9 cellular contexts compared by ENCODE assay signal in genomic region chr22:49847751-49848689, GRCh38. TPM values are rescaled to one million over a fixed set of nuclear protein-coding genes. Genes with fewer than 3 reads are reported as not detected.
A peak's percentile ranks its signal among the peaks of the same experiment; 100 is the strongest.
DNase-seq lines count a peak whose midpoint lies in the region; ATAC-seq, FAIRE-seq and TF ChIP-seq lines count a peak whose summit lies in the region.
"Had no signal": no experiment of that assay in that cellular context is flagged by ENCODE, and none has a peak within 500 bp of the region (broad histone marks: within the 10 kb centered on the region; RNA-seq: fewer than 3 reads in every experiment).

No MANE protein-coding gene starts in this region.

- H3K27me3 Mint-ChIP-seq in nephron (ENCODE audit: low read depth): peaks cover 84% of the 10 kb centered on the region

- ATAC-seq in HG02610 (IDR thresholded peaks at IDR 0.05; ENCODE audit: unreplicated experiment): no peak

- H2BK5ac ChIP-seq in H1 (ENCODE audit: low read depth, low read length): no peak overlapping the region

- H3K4me3 ChIP-seq in AG04450 (ENCODE audit: low read depth, low read length) (peak overlapping the region; percentile 29; the same call in 1 of the 2 replicates), H1 (ENCODE audit: extremely low read depth in 1 of 4, insufficient read depth in 2 of 4, low read depth in 3 of 4, low read length in 4 of 4) (peak overlapping the region; percentile 34 to 67 (median 36))

- no peak overlapping the region for H2AK5ac ChIP-seq in H1 (ENCODE audit: low read depth, low read length)

- H4K20me1 ChIP-seq in H1 (replicated peaks in 1 of 2; ENCODE audit: control insufficient read depth in 1 of 2, insufficient read depth in 2 of 2, low read length in 2 of 2): peaks cover 2 to 8% of the 10 kb centered on the region in 2 experiments

- H2BK12ac ChIP-seq in H1 (ENCODE audit: low read depth, low read length): no peak overlapping the region

- no peak overlapping the region for H3K56ac ChIP-seq in H1 (replicated peaks; ENCODE audit: insufficient read length, low read depth, low read length)

- no peak overlapping the region for H2BK120ac ChIP-seq in H1 (replicated peaks; ENCODE audit: low read depth, low read length)

- TF ChIP-seq RAD21 in H1 (IDR thresholded peaks at IDR 0.05 in 1 of 2, conservative IDR thresholded peaks at IDR 0.05 in 1 of 2; ENCODE audit: low read depth in 2 of 2, low read length in 2 of 2): no peak

- peak overlapping the region; percentile 62 to 94 for H3K4me2 ChIP-seq in H1 (ENCODE audit: insufficient read depth in 1 of 2, low read depth in 2 of 2, low read length in 2 of 2)

- no peak overlapping the region for H3K27ac Mint-ChIP-seq in nephron

- peaks cover 5% of the 10 kb centered on the region for H3K4me1 Mint-ChIP-seq in nephron

- peaks cover 16% of the 10 kb centered on the region; the same call in 1 of the 2 replicates for H3K23me2 ChIP-seq in H1 (ENCODE audit: low read depth, low read length)

- H2BK15ac ChIP-seq in H1 (ENCODE audit: low read length): no peak overlapping the region

- H3K79me2 ChIP-seq in H1 (ENCODE audit: control insufficient read depth in 1 of 2, insufficient read depth in 2 of 2, low read length in 2 of 2): no peaks in the 10 kb centered on the region

- peaks cover 0 to 6% (median 2%) of the 10 kb centered on the region in 4 experiments; a peak in 4 of 7 replicates for H3K4me1 ChIP-seq in H1 (replicated peaks in 1 of 4; ENCODE audit: control insufficient read depth in 3 of 4, insufficient read depth in 4 of 4, low read length in 3 of 4)

- H3K9me3 ChIP-seq in AG04450 (ENCODE audit: control insufficient read depth, insufficient read depth, low read length) (peaks cover 5% of the 10 kb centered on the region; the same call in 1 of the 2 replicates), H1 (ENCODE audit: insufficient read depth in 2 of 2, low read depth in 1 of 2, low read length in 1 of 2) (no peaks in the 10 kb centered on the region)

- no peak for TF ChIP-seq EP300 in H1 (IDR thresholded peaks at IDR 0.05; ENCODE audit: borderline replicate concordance in 1 of 2, low read depth in 2 of 2, low read length in 2 of 2)

- no peak overlapping the region for H3K18ac ChIP-seq in H1 (ENCODE audit: extremely low read depth, low read length)

- in situ Hi-C loops in KBM-7 (cut with MboI; ENCODE audit: low pct_unique_long_range_greater_than_20kb, low sequenced_read_pairs): no loop called here
- in situ Hi-C loops in G401 (cut with HindIII; ENCODE audit: low sequenced_read_pairs): no loop called here

- POLR2A ChIA-PET in AG04450 (lab: Yijun Ruan, JAX) (no interaction called here), H1 (lab: Charles Lee; ENCODE audit: partially characterized antibody) (interaction anchor here (0.7 to 1.2 kb wide), 4 partner anchors 9 to 132 kb away, joined by 3 to 4 read pairs (median 3); no protein-coding TSS in a partner anchor)

- no peak overlapping the region for H4K91ac ChIP-seq in H1 (replicated peaks; ENCODE audit: insufficient read length, low read length)

- no peaks in the 10 kb centered on the region for H3K79me1 ChIP-seq in H1 (ENCODE audit: low read depth, low read length)

- no peak overlapping the region for H2BK20ac ChIP-seq in H1 (ENCODE audit: low read length)

- H3K23ac ChIP-seq in H1 (ENCODE audit: insufficient read length): no peak overlapping the region

- H3K14ac ChIP-seq in H1 (ENCODE audit: insufficient read length): no peak overlapping the region

- H3K9ac ChIP-seq in H1 (replicated peaks in 1 of 4; ENCODE audit: extremely low read depth in 1 of 4, low read depth in 3 of 4, low read length in 3 of 4): no peak overlapping the region

- DNase-seq in AG04450 (ENCODE audit: low read depth, low spot score): no peak
- DNase-seq in KBM-7: peak; percentile 58
- DNase-seq in H1 (ENCODE audit: low read depth in 1 of 2, low spot score in 2 of 2): peak in 1 of 2 experiments; percentile 61
- DNase-seq in G401 (ENCODE audit: low spot score): no peak
- DNase-seq in NCI-H82 treated with DMSO at 0.1 percent for 48 hours (lab: John Stamatoyannopoulos, UW; ENCODE audit: unreplicated experiment): no peak
- DNase-seq in effector CD4-positive, alpha-beta T cell: no peak
- DNase-seq: T-helper 9 cell had no signal

- H3K27ac ChIP-seq in AG04450 (ENCODE audit: low read depth, low read length) (no peak overlapping the region), H1 (ENCODE audit: low read depth, low read length) (no peak overlapping the region)

- H3K27me3 ChIP-seq in AG04450 (ENCODE audit: control insufficient read depth, insufficient read depth, low read length) (peaks cover 66% of the 10 kb centered on the region), H1 (replicated peaks in 1 of 4; ENCODE audit: control insufficient read depth in 3 of 4, extremely low read depth in 1 of 4, insufficient read depth in 3 of 4, low read length in 3 of 4) (peaks cover 46 to 77% (median 66%) of the 10 kb centered on the region in 4 experiments)

- no peaks in the 10 kb centered on the region for H3K9me3 Mint-ChIP-seq in nephron

- TF ChIP-seq POLR2A in H1 (IDR thresholded peaks at IDR 0.05; ENCODE audit: control extremely low read depth in 1 of 2, low read depth in 2 of 2, low read length in 2 of 2): no peak

- peaks cover 0 to 16% (median 0%) of the 10 kb centered on the region in 4 experiments; a peak in 1 of 8 replicates for H3K36me3 ChIP-seq in H1 (ENCODE audit: control insufficient read depth in 2 of 4, insufficient read depth in 4 of 4, low read length in 3 of 4)

- no peak overlapping the region for H3K4ac ChIP-seq in H1 (replicated peaks; ENCODE audit: insufficient read length, low read depth, low read length)

- CTCF ChIA-PET in AG04450 (lab: Charles Lee) (no interaction called here), H1 (lab: Charles Lee; ENCODE audit: partially characterized antibody) (interaction anchor here (0.9 to 1.5 kb wide), 6 partner anchors 10 to 182 kb away, joined by 3 to 5 read pairs (median 4); no protein-coding TSS in a partner anchor)

- FAIRE-seq in H1 (lab: Jason Lieb, UNC): no peak

- peak overlapping the region; percentile 77; the same call in 1 of the 2 replicates for H4K8ac ChIP-seq in H1 (ENCODE audit: extremely low read depth, insufficient read depth, low read length)

- no peaks in the 10 kb centered on the region for H3K36me3 Mint-ChIP-seq in nephron (ENCODE audit: low read depth)

- no peak overlapping the region for H4K5ac ChIP-seq in H1 (ENCODE audit: insufficient read length, low read depth, low read length)

- 36% methylated on average over 26 of the region's 64 CpGs; no CpG with 5 or more reads in 1 of the 2 experiments for WGBS in H1 (ENCODE audit: extremely low coverage in 1 of 2, insufficient coverage in 1 of 2, insufficient read length in 1 of 2, insufficient replicate concordance in 2 of 2, low coverage in 1 of 2, low lambda C conversion rate in 2 of 2, missing lambda C conversion rate in 1 of 2), 2 experiments

- TF ChIP-seq CTCF in AG04450 (IDR thresholded peaks at IDR 0.05; ENCODE audit: low read depth, low read length) (no peak), H1 (IDR thresholded peaks at IDR 0.05; ENCODE audit: control extremely low read depth in 1 of 3, insufficient read depth in 1 of 3, low read depth in 1 of 3, low read length in 3 of 3) (no peak), nephron (IDR thresholded peaks at IDR 0.05; ENCODE audit: unreplicated experiment in 3 of 3) (no peak)

- peak overlapping the region; percentile 43 to 62 (median 56) for H3K4me3 Mint-ChIP-seq in nephron

- H2AFZ ChIP-seq in H1 (ENCODE audit: low read length): no peak overlapping the region

TF ChIP-seq in H1, 55 proteins besides CTCF, POLR2A, EP300 and RAD21:
- peak; percentile 32 for TF ChIP-seq CTBP2 (IDR thresholded peaks at IDR 0.05; ENCODE audit: borderline replicate concordance, insufficient read depth, insufficient read length, low read length)
- TF ChIP-seq SUZ12 (IDR thresholded peaks at IDR 0.05; ENCODE audit: low read length): peak; percentile 71
- TF ChIP-seq EZH2 (IDR thresholded peaks at IDR 0.05; ENCODE audit: low read depth, low read length, severe bottlenecking): peak; percentile 76
- TF ChIP-seq HDAC2 (IDR thresholded peaks at IDR 0.05; ENCODE audit: borderline replicate concordance in 1 of 2, low read depth in 2 of 2, low read length in 2 of 2): no peak

RNA-seq across cellular contexts. Expression of gene ZBED4, which starts 5.6 kb away (rescaled TPM):
- polyA plus RNA-seq in AG04450 (2011; rRNA removed): 6.3 and 7.5 TPM in 2 replicates
- polyA minus RNA-seq in AG04450 (2011; rRNA and poly(A)+ RNA removed): 8.3 and 10.5 TPM in 2 replicates
- total RNA-seq in H1 (2021; fragmentation: NEBNext Ultra II Directional; extraction: Animal tissue kit (Norgen Biotek cat#: 25700)): 28.3 TPM in 2 replicates
- 11.0 and 14.5 TPM in 2 replicates for polyA plus RNA-seq in H1 (2011; rRNA removed)
- 10.6 TPM for polyA plus RNA-seq in H1 (2011; cell fraction: cytosol; rRNA removed)
- 15.8 TPM for polyA plus RNA-seq in H1 (2011; cell fraction: nucleus; rRNA removed)
- polyA plus RNA-seq in H1 (2012, experiment 1 of 2): 15.1 to 18.5 TPM (median 17.5 TPM) in 4 replicates
- polyA plus RNA-seq in H1 (2012, experiment 2 of 2): 7.3 TPM
- 14.2 TPM for polyA plus RNA-seq in H1 (2013, experiment 1 of 2)
- polyA plus RNA-seq in H1 (2013, experiment 2 of 2): 14.2 TPM
- polyA minus RNA-seq in H1 (2011; rRNA and poly(A)+ RNA removed): 12.9 and 14.6 TPM in 2 replicates
- polyA minus RNA-seq in H1 (2011; cell fraction: cytosol; rRNA and poly(A)+ RNA removed): 16.2 TPM
- 14.9 TPM for polyA minus RNA-seq in H1 (2011; cell fraction: nucleus; rRNA and poly(A)+ RNA removed)
- total RNA-seq in G401 (2014; rRNA removed; shearing (Covaris generic)): 10.0 and 12.8 TPM in 2 replicates

RNA-seq across cellular contexts. Expression of gene BRD1, which starts 20.3 kb away (rescaled TPM):
- polyA plus RNA-seq in AG04450 (2011; rRNA removed) (4.6 and 6.0 TPM in 2 replicates), H1 (2011; rRNA removed) (6.8 and 11.4 TPM in 2 replicates)
- polyA minus RNA-seq in AG04450 (2011; rRNA and poly(A)+ RNA removed): 6.1 and 7.8 TPM in 2 replicates
- total RNA-seq in H1 (2021; fragmentation: NEBNext Ultra II Directional; extraction: Animal tissue kit (Norgen Biotek cat#: 25700)): 34.0 and 35.7 TPM in 2 replicates
- polyA plus RNA-seq in H1 (2011; cell fraction: cytosol; rRNA removed): 9.0 TPM
- 27.1 TPM for polyA plus RNA-seq in H1 (2011; cell fraction: nucleus; rRNA removed)
- 19.0 to 25.1 TPM (median 23.0 TPM) in 4 replicates for polyA plus RNA-seq in H1 (2012, experiment 1 of 2)
- polyA plus RNA-seq in H1 (2012, experiment 2 of 2): 15.0 TPM
- polyA plus RNA-seq in H1 (2013, experiment 1 of 2): 13.9 TPM
- polyA plus RNA-seq in H1 (2013, experiment 2 of 2): 13.1 TPM
- 10.0 and 12.5 TPM in 2 replicates for polyA minus RNA-seq in H1 (2011; rRNA and poly(A)+ RNA removed)
- polyA minus RNA-seq in H1 (2011; cell fraction: cytosol; rRNA and poly(A)+ RNA removed): 20.6 TPM
- 24.8 TPM for polyA minus RNA-seq in H1 (2011; cell fraction: nucleus; rRNA and poly(A)+ RNA removed)
- 19.3 and 27.5 TPM in 2 replicates for total RNA-seq in G401 (2014; rRNA removed; shearing (Covaris generic))
